ENCODE assay signal across 1 cellular context in genomic region chr7:45259966-45260646, GRCh38.
TF ChIP-seq lines count a peak whose summit lies in the region.

No MANE protein-coding gene starts in this region.

TF ChIP-seq in HEK293, 187 proteins besides CTCF, POLR2A, EP300 and RAD21 (continued from another document):
- no peak for TF ChIP-seq ZNF174 (tag by site-specific recombination; IDR thresholded peaks at IDR 0.05)
- no peak for TF ChIP-seq ZNF621 (tag by site-specific recombination; IDR thresholded peaks at IDR 0.05)
- no peak for TF ChIP-seq ZBTB48 (tag by site-specific recombination; IDR thresholded peaks at IDR 0.05)
- TF ChIP-seq ZNF175 (tag by site-specific recombination; IDR thresholded peaks at IDR 0.05) = no peak
- TF ChIP-seq HOXD13 (CRISPR knock-in tag; IDR thresholded peaks at IDR 0.05; ENCODE audit: borderline replicate concordance) = no peak
- no peak for TF ChIP-seq ZNF624 (tag by site-specific recombination; IDR thresholded peaks at IDR 0.05)
- TF ChIP-seq ZNF707 (tag by site-specific recombination; IDR thresholded peaks at IDR 0.05) = no peak
- no peak for TF ChIP-seq ZNF521 (tag by site-specific recombination; IDR thresholded peaks at IDR 0.05)
- no peak for TF ChIP-seq ZNF510 (tag by site-specific recombination; IDR thresholded peaks at IDR 0.05; ENCODE audit: insufficient replicate concordance)
- TF ChIP-seq ZNF654 (tag by site-specific recombination; IDR thresholded peaks at IDR 0.05; ENCODE audit: low read depth) = peak; percentile 49
- no peak for TF ChIP-seq ZNF266 (tag by site-specific recombination; IDR thresholded peaks at IDR 0.05; ENCODE audit: low read depth)
- no peak for TF ChIP-seq ZNF211 (tag by site-specific recombination; IDR thresholded peaks at IDR 0.05; ENCODE audit: low read depth)
- TF ChIP-seq GLIS1 (tag by site-specific recombination; IDR thresholded peaks at IDR 0.05) = no peak
- TF ChIP-seq TRIM28 (IDR thresholded peaks at IDR 0.05; ENCODE audit: borderline replicate concordance, low read length) = no peak
- TF ChIP-seq ZBTB10 (tag by site-specific recombination; IDR thresholded peaks at IDR 0.05) = 0 out of 2 replicates have a peak, but pooled peaks have one; percentile 29
- no peak for TF ChIP-seq ZNF155 (tag by site-specific recombination; IDR thresholded peaks at IDR 0.05)
- TF ChIP-seq ZNF24 (tag by site-specific recombination; IDR thresholded peaks at IDR 0.05) = peak; percentile 67; the same call in 1 of the 2 replicates
- TF ChIP-seq ZSCAN4 (tag by site-specific recombination; IDR thresholded peaks at IDR 0.05) = no peak
- TF ChIP-seq EGR2 (tag by site-specific recombination; IDR thresholded peaks at IDR 0.05; ENCODE audit: low read depth) = no peak
- no peak for TF ChIP-seq ZNF518A (tag by site-specific recombination; conservative IDR thresholded peaks at IDR 0.05; ENCODE audit: low read depth)
- TF ChIP-seq ZNF19 (tag by site-specific recombination; IDR thresholded peaks at IDR 0.05; ENCODE audit: low read depth) = no peak
- TF ChIP-seq KLF17 (tag by site-specific recombination; IDR thresholded peaks at IDR 0.05) = no peak
- no peak for TF ChIP-seq GFI1B (tag by site-specific recombination; IDR thresholded peaks at IDR 0.05)
- TF ChIP-seq ZNF501 (tag by site-specific recombination; IDR thresholded peaks at IDR 0.05) = no peak
- TF ChIP-seq WT1 (tag by site-specific recombination; IDR thresholded peaks at IDR 0.05) = no peak
- no peak for TF ChIP-seq ZFP69B (tag by site-specific recombination; IDR thresholded peaks at IDR 0.05)
- no peak for TF ChIP-seq ZNF280D (tag by site-specific recombination; IDR thresholded peaks at IDR 0.05)
TF ChIP-seq in HEK293: peak in this region for 4.
